ENCODE assay signal across 27 cellular contexts in the genomic region with DNA sequence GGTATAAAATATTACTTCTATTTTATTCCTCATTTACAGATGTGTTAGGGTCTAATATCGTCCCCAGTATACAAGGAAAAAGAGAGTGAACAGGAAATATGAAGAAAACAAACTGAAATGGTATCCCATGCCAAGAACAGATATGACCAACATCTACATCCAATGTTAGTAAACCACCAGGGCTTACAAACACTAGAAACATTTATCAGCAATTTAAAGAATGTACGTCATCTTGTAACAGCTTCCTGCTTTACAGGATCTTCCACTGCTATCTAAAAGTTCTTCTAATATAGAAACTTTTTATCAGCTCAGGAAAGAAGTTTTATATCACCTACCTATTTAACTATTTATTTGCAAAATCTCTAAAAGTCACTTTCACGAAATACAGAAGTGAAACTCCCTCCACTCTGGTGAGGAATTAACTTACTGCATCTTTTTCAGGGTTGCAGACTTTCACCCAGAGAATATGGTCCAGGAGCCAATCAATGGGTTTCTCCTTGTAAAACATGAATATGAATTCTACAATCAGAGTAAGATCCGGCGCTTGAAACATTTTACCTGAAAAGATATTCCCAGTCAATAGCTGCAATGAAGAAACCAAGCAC. TPM values are rescaled to one million over a fixed set of nuclear protein-coding genes. Genes with fewer than 3 reads are reported as not detected.
A peak's percentile ranks its signal among the peaks of the same experiment; 100 is the strongest.
DNase-seq lines count a peak whose midpoint lies in the region; ATAC-seq and FAIRE-seq lines count a peak whose summit lies in the region.
"Had no signal": no experiment of that assay in that cellular context is flagged by ENCODE, and none has a peak within 500 bp of the region (broad histone marks: within the 10 kb centered on the region; RNA-seq: fewer than 3 reads in every experiment).

No MANE protein-coding gene starts in this region.

- no peak overlapping the region for H3K4me3 Mint-ChIP-seq in activated T-cell treated with anti-CD3 and anti-CD28 coated beads, Interleukin-2, amount 50 U/mL, for 72 hours
- H3K4me3 Mint-ChIP-seq in activated naive CD8-positive, alpha-beta T cell treated with anti-CD3 and anti-CD28 coated beads, Interleukin-2, amount 50 U/mL, for 24 hours: no peak overlapping the region
- H3K4me3 Mint-ChIP-seq in naive thymus-derived CD8-positive, alpha-beta T cell: no peak overlapping the region
- H3K4me3 Mint-ChIP-seq in activated T-helper 17 cell treated with anti-CD3 and anti-CD28 coated beads, Interleukin-2, amount 50 U/mL, for 72 hours: no peak overlapping the region
- H3K4me3 Mint-ChIP-seq: stimulated activated memory B cell treated with anti-CD40 and anti-IgM and Interleukin-4, amounts not matched to agents 10 μg/mL and 1 μg/mL and 100 μg/mL, for 72 hours had no signal

- intact Hi-C loops in Right ventricle myocardium superior (cut with DNase I): no loop called here

- no peaks in the 10 kb centered on the region for H3K9me3 Mint-ChIP-seq in activated T-cell treated with anti-CD3 and anti-CD28 coated beads, Interleukin-2, amount 50 U/mL, for 72 hours
- no peaks in the 10 kb centered on the region for H3K9me3 Mint-ChIP-seq in activated naive CD8-positive, alpha-beta T cell treated with anti-CD3 and anti-CD28 coated beads, Interleukin-2, amount 50 U/mL, for 24 hours
- no peaks in the 10 kb centered on the region for H3K9me3 Mint-ChIP-seq in naive thymus-derived CD8-positive, alpha-beta T cell
- H3K9me3 Mint-ChIP-seq in activated T-helper 17 cell treated with anti-CD3 and anti-CD28 coated beads, Interleukin-2, amount 50 U/mL, for 72 hours: no peaks in the 10 kb centered on the region
- H3K9me3 Mint-ChIP-seq: stimulated activated memory B cell treated with anti-CD40 and anti-IgM and Interleukin-4, amounts not matched to agents 10 μg/mL and 1 μg/mL and 100 μg/mL, for 72 hours had no signal

- no peak for ATAC-seq in activated T-cell treated with anti-CD3 and anti-CD28 coated beads, Interleukin-2, amount 50 U/mL, for 72 hours (replicated peaks in 1 of 2)
- no peak for ATAC-seq in activated naive CD8-positive, alpha-beta T cell treated with anti-CD3 and anti-CD28 coated beads, Interleukin-2, amount 50 U/mL, for 24 hours
- no peak for ATAC-seq in naive thymus-derived CD8-positive, alpha-beta T cell
- ATAC-seq in activated T-helper 17 cell treated with anti-CD3 and anti-CD28 coated beads, Interleukin-2, amount 50 U/mL, for 72 hours (replicated peaks): no peak
- no peak for ATAC-seq in Right ventricle myocardium superior (ENCODE audit: poor library complexity)
- ATAC-seq: esophagus mucosa; gastrocnemius medialis; HCT116; K562; Right ventricle myocardium inferior; stimulated activated memory B cell treated with anti-CD40 and anti-IgM and Interleukin-4, amounts not matched to agents 10 μg/mL and 1 μg/mL and 100 μg/mL, for 72 hours had no signal

- no peaks in the 10 kb centered on the region for H3K27me3 Mint-ChIP-seq in activated T-cell treated with anti-CD3 and anti-CD28 coated beads, Interleukin-2, amount 50 U/mL, for 72 hours (ENCODE audit: low read depth)
- H3K27me3 Mint-ChIP-seq in activated naive CD8-positive, alpha-beta T cell treated with anti-CD3 and anti-CD28 coated beads, Interleukin-2, amount 50 U/mL, for 24 hours: no peaks in the 10 kb centered on the region
- H3K27me3 Mint-ChIP-seq in naive thymus-derived CD8-positive, alpha-beta T cell: no peaks in the 10 kb centered on the region
- no peaks in the 10 kb centered on the region for H3K27me3 Mint-ChIP-seq in activated T-helper 17 cell treated with anti-CD3 and anti-CD28 coated beads, Interleukin-2, amount 50 U/mL, for 72 hours
- H3K27me3 Mint-ChIP-seq: stimulated activated memory B cell treated with anti-CD40 and anti-IgM and Interleukin-4, amounts not matched to agents 10 μg/mL and 1 μg/mL and 100 μg/mL, for 72 hours had no signal

- DNase-seq in activated T-cell treated with anti-CD3 and anti-CD28 coated beads, Interleukin-2, amount 50 U/mL, for 72 hours: no peak
- no peak for DNase-seq in activated T-cell treated with anti-CD3 and anti-CD28 coated beads, Interleukin-2, amount 50 U/mL, for 1 hour
- DNase-seq in GM18507 (ENCODE audit: extremely low spot score, insufficient read length, low read depth) (no peak), NCI-H1417 treated with DMSO at 0.1 percent for 48 hours (lab: John Stamatoyannopoulos, UW) (no peak), Right ventricle myocardium superior (no peak)
- DNase-seq in activated naive CD8-positive, alpha-beta T cell treated with anti-CD3 and anti-CD28 coated beads, Interleukin-2, amount 50 U/mL, for 24 hours: no peak
- DNase-seq in naive thymus-derived CD8-positive, alpha-beta T cell: no peak
- DNase-seq: activated effector memory CD4-positive, alpha-beta T cell treated with anti-CD3 and anti-CD28 coated beads, Interleukin-2, amount 50 U/mL, for 16 hours; C1 segment of cervical spinal cord; cerebellar nuclear complex; DMS153; effector CD4-positive, alpha-beta T cell; gastrocnemius medialis; GF-D8; MV-4-11; NCI-H187; NCI-H774; nucleus accumbens; stimulated activated CD4-positive, alpha-beta T cell treated with anti-CD3 and anti-CD28 coated beads, Interleukin-2, amount 100 ng/mL, for 24 hours; SW 1271 had no signal

- POLR2A ChIA-PET in naive thymus-derived CD8-positive, alpha-beta T cell (lab: Charles Lee): interaction anchor here (0.6 kb wide), 1 partner anchor 10 kb away, joined by 3 read pairs; no protein-coding TSS in a partner anchor

- peaks cover 5 to 35% of the 10 kb centered on the region in 2 donors for H3K36me3 Mint-ChIP-seq in activated T-cell treated with anti-CD3 and anti-CD28 coated beads, Interleukin-2, amount 50 U/mL, for 72 hours (ENCODE audit: insufficient read depth in 2 of 2)
- H3K36me3 Mint-ChIP-seq in activated naive CD8-positive, alpha-beta T cell treated with anti-CD3 and anti-CD28 coated beads, Interleukin-2, amount 50 U/mL, for 24 hours (ENCODE audit: low read depth): peaks cover 11% of the 10 kb centered on the region
- peaks cover 6 to 95% (median 9%) of the 10 kb centered on the region in 3 donors for H3K36me3 Mint-ChIP-seq in naive thymus-derived CD8-positive, alpha-beta T cell
- H3K36me3 Mint-ChIP-seq in activated T-helper 17 cell treated with anti-CD3 and anti-CD28 coated beads, Interleukin-2, amount 50 U/mL, for 72 hours (ENCODE audit: low read depth): peaks cover 96% of the 10 kb centered on the region

- peaks cover 17% of the 10 kb centered on the region for H3K4me1 Mint-ChIP-seq in activated T-cell treated with anti-CD3 and anti-CD28 coated beads, Interleukin-2, amount 50 U/mL, for 72 hours (ENCODE audit: low read depth)
- H3K4me1 Mint-ChIP-seq in activated naive CD8-positive, alpha-beta T cell treated with anti-CD3 and anti-CD28 coated beads, Interleukin-2, amount 50 U/mL, for 24 hours: peaks cover 8% of the 10 kb centered on the region
- peaks cover 1 to 32% (median 21%) of the 10 kb centered on the region in 4 donors for H3K4me1 Mint-ChIP-seq in naive thymus-derived CD8-positive, alpha-beta T cell
- H3K4me1 Mint-ChIP-seq in activated T-helper 17 cell treated with anti-CD3 and anti-CD28 coated beads, Interleukin-2, amount 50 U/mL, for 72 hours: peaks cover 5% of the 10 kb centered on the region

- H3K27ac Mint-ChIP-seq in activated T-cell treated with anti-CD3 and anti-CD28 coated beads, Interleukin-2, amount 50 U/mL, for 72 hours: peak overlapping the region; percentile 60
- peak overlapping the region; percentile 59 for H3K27ac Mint-ChIP-seq in activated naive CD8-positive, alpha-beta T cell treated with anti-CD3 and anti-CD28 coated beads, Interleukin-2, amount 50 U/mL, for 24 hours
- H3K27ac Mint-ChIP-seq in naive thymus-derived CD8-positive, alpha-beta T cell: peak overlapping the region in 8 of 10 donors; percentile 9 to 75 (median 36)
- no peak overlapping the region for H3K27ac Mint-ChIP-seq in activated T-helper 17 cell treated with anti-CD3 and anti-CD28 coated beads, Interleukin-2, amount 50 U/mL, for 72 hours
- H3K27ac Mint-ChIP-seq: stimulated activated memory B cell treated with anti-CD40 and anti-IgM and Interleukin-4, amounts not matched to agents 10 μg/mL and 1 μg/mL and 100 μg/mL, for 72 hours had no signal

- peak; percentile 24 for FAIRE-seq in GM18507 (lab: Jason Lieb, UNC)
- FAIRE-seq: astrocyte, K562 had no signal

RNA-seq across cellular contexts. Expression of gene UNC50, which starts 35.2 kb away (rescaled TPM):
- 10 to 100 TPM; 35.2 to 40.6 TPM for total RNA-seq in activated T-cell treated with anti-CD3 and anti-CD28 coated beads, Interleukin-2, amount 50 U/mL, for 72 hours
- 10 to 100 TPM; 41.3 to 45.1 TPM for total RNA-seq in naive thymus-derived CD8-positive, alpha-beta T cell
- 10 to 100 TPM; 32.1 to 41.7 (median 36.3) TPM for polyA plus RNA-seq in naive thymus-derived CD8-positive, alpha-beta T cell
- total RNA-seq in activated T-helper 17 cell treated with anti-CD3 and anti-CD28 coated beads, Interleukin-2, amount 50 U/mL, for 72 hours: 10 to 100 TPM; 19.5 to 26.0 TPM
- total RNA-seq in Right ventricle myocardium superior: 26.4 TPM

RNA-seq across cellular contexts. Expression of gene COA5, which starts 35.3 kb away (rescaled TPM):
- 10 to 100 TPM; 29.4 to 32.2 TPM for total RNA-seq in activated T-cell treated with anti-CD3 and anti-CD28 coated beads, Interleukin-2, amount 50 U/mL, for 72 hours
- total RNA-seq in naive thymus-derived CD8-positive, alpha-beta T cell: 10 to 100 TPM; 44.9 to 48.6 TPM
- polyA plus RNA-seq in naive thymus-derived CD8-positive, alpha-beta T cell: 10 to 100 TPM; 29.8 to 43.8 (median 42.4) TPM
- 10 to 100 TPM; 22.9 to 25.2 TPM for total RNA-seq in activated T-helper 17 cell treated with anti-CD3 and anti-CD28 coated beads, Interleukin-2, amount 50 U/mL, for 72 hours
- total RNA-seq in Right ventricle myocardium superior: 26.8 TPM
